ENCODE assay signal across 12 cellular contexts in the genomic region with DNA sequence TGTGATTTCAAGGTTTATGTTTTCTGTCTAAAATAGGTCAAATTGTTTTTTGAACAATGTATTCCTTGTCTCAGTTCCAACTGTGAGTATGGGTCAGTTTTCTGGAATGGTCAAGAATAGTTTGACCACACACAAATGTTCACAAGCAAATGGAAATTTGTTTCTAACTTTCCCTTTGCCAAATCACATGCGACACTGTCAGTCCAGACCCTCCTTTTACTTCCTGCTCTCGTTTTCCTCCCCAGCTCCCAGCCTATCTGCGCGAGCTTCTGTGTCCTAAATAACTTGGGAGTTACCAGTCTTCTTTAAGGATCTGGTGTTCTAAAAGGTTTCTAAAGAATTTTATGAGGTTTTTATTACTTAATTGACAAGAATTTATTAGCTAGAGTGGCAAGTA.
A peak's percentile ranks its signal among the peaks of the same experiment; 100 is the strongest.
DNase-seq lines count a peak whose midpoint lies in the region; ATAC-seq and TF ChIP-seq lines count a peak whose summit lies in the region.
"Had no signal": no experiment of that assay in that cellular context is flagged by ENCODE, and none has a peak within 500 bp of the region (broad histone marks: within the 10 kb centered on the region; RNA-seq: fewer than 3 reads in every experiment).

No MANE protein-coding gene starts in this region.

- peak in 1 of 2 donors; percentile 8 for TF ChIP-seq POLR2A in gastroesophageal sphincter (IDR thresholded peaks at IDR 0.05)

- peak overlapping the region; percentile 23 to 28 for H3K4me3 ChIP-seq in gastroesophageal sphincter

- no peak for TF ChIP-seq CTCF in gastroesophageal sphincter (IDR thresholded peaks at IDR 0.05)

- H3K36me3 ChIP-seq in gastroesophageal sphincter = no peaks in the 10 kb centered on the region

- H3K27ac ChIP-seq in gastroesophageal sphincter = peak overlapping the region; percentile 45 to 72 (median 68)

- peaks cover 2 to 38% (median 4%) of the 10 kb centered on the region in 3 donors for H3K4me1 ChIP-seq in gastroesophageal sphincter

- 35 to 39% methylated on average over 4 of the region's 4 CpGs for WGBS in gastroesophageal sphincter (ENCODE audit: low coverage in 1 of 2), 2 donors

- peak; percentile 39 for DNase-seq in AG20443 (ENCODE audit: low spot score)
- peak; percentile 51 for DNase-seq in SK-MEL-5 (ENCODE audit: low read depth, low spot score)
- peak; percentile 64 for DNase-seq in pons (ENCODE audit: low spot score)
- no peak for DNase-seq in stimulated activated CD8-positive, alpha-beta memory T cell treated with anti-CD3 and anti-CD28 coated beads, Interleukin-4, amount 100 ng/mL, for 48 hours
- DNase-seq in OCI-M2 (lab: John Stamatoyannopoulos, UW; ENCODE audit: unreplicated experiment) = no peak
- DNase-seq: activated CD4-positive, alpha-beta T cell treated with anti-CD3 and anti-CD28 coated beads for 1 hour; CD4-positive, alpha-beta T cell; effector CD8-positive, alpha-beta T cell; NCI-H2227 treated with DMSO at 0.1 percent for 48 hours had no signal

- in situ Hi-C loops in SK-MEL-5 (cut with HindIII; ENCODE audit: low pct_unique_long_range_greater_than_20kb, low sequenced_read_pairs) = no loop called here

- no peak for TF ChIP-seq EP300 in gastroesophageal sphincter (IDR thresholded peaks at IDR 0.05)

- no peaks in the 10 kb centered on the region for H3K9me3 ChIP-seq in gastroesophageal sphincter

- H3K27me3 ChIP-seq in gastroesophageal sphincter = no peaks in the 10 kb centered on the region

- ATAC-seq in gastroesophageal sphincter (peak; percentile 85), GM19023 (IDR thresholded peaks at IDR 0.05; ENCODE audit: unreplicated experiment) (no peak), HG03342 (IDR thresholded peaks at IDR 0.05; ENCODE audit: unreplicated experiment) (no peak)

Comparison
In these comparisons a context has a peak if more than half of its experiments do, and no peak if none do; other contexts are left out.
1. DNase-seq: peak in AG20443 (single experiment), SK-MEL-5 (single experiment) and pons (single experiment); none in stimulated activated CD8-positive, alpha-beta memory T cell treated with anti-CD3 and anti-CD28 coated beads, Interleukin-4, amount 100 ng/mL, for 48 hours (single experiment) and OCI-M2 (single experiment).